16 cellular contexts compared by ENCODE assay signal in genomic region chr20:53408728-53409157, GRCh38.
A peak's percentile ranks its signal among the peaks of the same experiment; 100 is the strongest.
DNase-seq lines count a peak whose midpoint lies in the region; ATAC-seq and TF ChIP-seq lines count a peak whose summit lies in the region.
"Had no signal": no experiment of that assay in that cellular context is flagged by ENCODE, and none has a peak within 500 bp of the region (broad histone marks: within the 10 kb centered on the region; RNA-seq: fewer than 3 reads in every experiment).

No MANE protein-coding gene starts in this region.

- peak; percentile 51 for DNase-seq in NCI-H1105 treated with DMSO at 0.1 percent for 48 hours (lab: John Stamatoyannopoulos, UW)
- no peak for DNase-seq in NCI-H1105 (lab: John Stamatoyannopoulos, UW)
- DNase-seq in NCI-H69 (lab: John Stamatoyannopoulos, UW), result peak; percentile 37
- DNase-seq in fibroblast of mammary gland (ENCODE audit: low read depth), result peak; percentile 54
- DNase-seq in skeletal muscle cell (ENCODE audit: low read depth), result peak; percentile 3
- no peak for DNase-seq in NCI-H1417 treated with DMSO at 0.1 percent for 48 hours (lab: John Stamatoyannopoulos, UW)
- DNase-seq: 8988T; activated effector memory CD4-positive, alpha-beta T cell treated with Interleukin-2 at 50 U/mL for 16 hours; CD4-positive, alpha-beta memory T cell; DMS79 treated with DMSO at 0.1 percent for 48 hours; glutamatergic neuron; mesendoderm; SK-N-SH; trophoblast cell had no signal

- H3K4me3 ChIP-seq in fibroblast of mammary gland (ENCODE audit: control insufficient read depth, low read depth, low read length) (no peak overlapping the region), skeletal muscle cell (ENCODE audit: low read depth, low read length) (no peak overlapping the region)

- no peak for ATAC-seq in SK-N-SH treated with all-trans-retinoic acid at 6 μM for 48 hours
- ATAC-seq in HG02763 (IDR thresholded peaks at IDR 0.05; ENCODE audit: unreplicated experiment), result no peak

- no peak for TF ChIP-seq CTCF in fibroblast of mammary gland (conservative IDR thresholded peaks at IDR 0.05; ENCODE audit: control insufficient read depth, insufficient read depth, low read depth, low read length)

TF ChIP-seq in SK-N-SH treated with all-trans-retinoic acid at 6 μM for 48 hours, 23 proteins besides CTCF, POLR2A, EP300 and RAD21:
- TF ChIP-seq PPARA (CRISPR knock-in tag; IDR thresholded peaks at IDR 0.05; ENCODE audit: borderline replicate concordance) (no peak), SNAI2 (CRISPR knock-in tag; IDR thresholded peaks at IDR 0.05) (no peak), RARB (CRISPR knock-in tag; IDR thresholded peaks at IDR 0.05) (no peak), OSR1 (CRISPR knock-in tag; IDR thresholded peaks at IDR 0.05) (no peak), PATZ1 (CRISPR knock-in tag; IDR thresholded peaks at IDR 0.05; ENCODE audit: borderline replicate concordance) (no peak), ZFP30 (CRISPR knock-in tag; IDR thresholded peaks at IDR 0.05) (no peak), ZNF70 (CRISPR knock-in tag; IDR thresholded peaks at IDR 0.05) (no peak)

Comparison
In these comparisons a context has a peak if more than half of its experiments do, and no peak if none do; other contexts are left out.
1. DNase-seq: peak in NCI-H1105 treated with DMSO at 0.1 percent for 48 hours (single experiment), NCI-H69 (single experiment), fibroblast of mammary gland (single experiment) and skeletal muscle cell (single experiment); none in NCI-H1105 (single experiment) and NCI-H1417 treated with DMSO at 0.1 percent for 48 hours (single experiment).